ENCODE assay signal across 26 cellular contexts in the genomic region with DNA sequence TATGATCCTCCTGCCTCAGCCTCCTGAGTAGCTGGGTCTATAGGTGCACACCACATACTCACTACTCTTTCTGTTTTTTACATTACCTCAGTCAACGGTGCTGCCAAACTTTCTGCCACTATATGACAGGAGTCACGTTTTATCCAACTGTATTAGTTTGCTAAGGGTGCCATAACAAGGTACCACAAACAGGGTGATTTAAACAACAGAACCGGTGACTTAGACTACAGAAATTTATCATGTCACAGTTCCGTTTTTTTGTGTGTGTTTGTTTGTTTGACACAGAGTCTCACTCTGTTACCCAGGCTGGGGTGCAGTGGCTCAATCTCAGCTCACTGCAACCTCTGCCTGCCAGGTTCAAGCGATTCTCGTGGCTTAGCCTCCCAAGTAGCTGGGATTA.
"Had no signal": no experiment of that assay in that cellular context is flagged by ENCODE, and none has a peak within 500 bp of the region (broad histone marks: within the 10 kb centered on the region; RNA-seq: fewer than 3 reads in every experiment).

No MANE protein-coding gene starts in this region.

- H3K27me3 ChIP-seq: hepatocyte, right lobe of liver, stomach, transverse colon, uterus had no signal

- H3K27me3 Mint-ChIP-seq: naive B cell had no signal

- H3K27ac Mint-ChIP-seq: nephron had no signal

- ATAC-seq: left cardiac atrium, psoas muscle, right lobe of liver had no signal

- H3K36me3 Mint-ChIP-seq: naive B cell had no signal

- H3K9me3 ChIP-seq: lower lobe of right lung, psoas muscle, right lobe of liver, stomach, thoracic aorta, transverse colon, uterus had no signal

- H3K4me1 Mint-ChIP-seq: nephron had no signal

- FAIRE-seq: colon, kidney had no signal

- H3K4me3 Mint-ChIP-seq: naive B cell, nephron had no signal

- DNase-seq: effector CD4-positive, alpha-beta T cell; foreskin melanocyte; head of caudate nucleus; kidney; left cardiac atrium; left ventricle myocardium inferior; lower lobe of right lung; mesenchymal stem cell; midbrain; naive B cell; occipital lobe; psoas muscle; retina; right lobe of liver; stimulated activated CD4-positive, alpha-beta T cell treated with anti-CD3 and anti-CD28 coated beads, Interleukin-15, amount 100 ng/mL, for 24 hours; stimulated activated CD4-positive, alpha-beta T cell treated with anti-CD3 and anti-CD28 coated beads, Interleukin-1b, Interleukin-23, amount 100 ng/mL, for 48 hours; stimulated activated CD4-positive, alpha-beta T cell treated with anti-CD3 and anti-CD28 coated beads, Interleukin-4, amount 100 ng/mL, for 4 hours; stimulated activated naive CD4-positive, alpha-beta T cell; stomach; substantia nigra; transverse colon; uterus had no signal

- H3K36me3 ChIP-seq: left ventricle myocardium inferior, lower lobe of right lung, right lobe of liver, stomach, thoracic aorta, transverse colon, uterus had no signal

- H3K4me3 ChIP-seq: hepatocyte, left ventricle myocardium inferior, lower lobe of right lung, psoas muscle, right lobe of liver, stomach, thoracic aorta, transverse colon, uterus had no signal

- H3K27ac ChIP-seq: hepatocyte, left ventricle myocardium inferior, lower lobe of right lung, psoas muscle, right lobe of liver, stomach, thoracic aorta, transverse colon, uterus had no signal

- H3K4me1 ChIP-seq: left ventricle myocardium inferior, psoas muscle, right lobe of liver, transverse colon, uterus had no signal
